ENCODE assay signal across 8 cellular contexts in the genomic region with DNA sequence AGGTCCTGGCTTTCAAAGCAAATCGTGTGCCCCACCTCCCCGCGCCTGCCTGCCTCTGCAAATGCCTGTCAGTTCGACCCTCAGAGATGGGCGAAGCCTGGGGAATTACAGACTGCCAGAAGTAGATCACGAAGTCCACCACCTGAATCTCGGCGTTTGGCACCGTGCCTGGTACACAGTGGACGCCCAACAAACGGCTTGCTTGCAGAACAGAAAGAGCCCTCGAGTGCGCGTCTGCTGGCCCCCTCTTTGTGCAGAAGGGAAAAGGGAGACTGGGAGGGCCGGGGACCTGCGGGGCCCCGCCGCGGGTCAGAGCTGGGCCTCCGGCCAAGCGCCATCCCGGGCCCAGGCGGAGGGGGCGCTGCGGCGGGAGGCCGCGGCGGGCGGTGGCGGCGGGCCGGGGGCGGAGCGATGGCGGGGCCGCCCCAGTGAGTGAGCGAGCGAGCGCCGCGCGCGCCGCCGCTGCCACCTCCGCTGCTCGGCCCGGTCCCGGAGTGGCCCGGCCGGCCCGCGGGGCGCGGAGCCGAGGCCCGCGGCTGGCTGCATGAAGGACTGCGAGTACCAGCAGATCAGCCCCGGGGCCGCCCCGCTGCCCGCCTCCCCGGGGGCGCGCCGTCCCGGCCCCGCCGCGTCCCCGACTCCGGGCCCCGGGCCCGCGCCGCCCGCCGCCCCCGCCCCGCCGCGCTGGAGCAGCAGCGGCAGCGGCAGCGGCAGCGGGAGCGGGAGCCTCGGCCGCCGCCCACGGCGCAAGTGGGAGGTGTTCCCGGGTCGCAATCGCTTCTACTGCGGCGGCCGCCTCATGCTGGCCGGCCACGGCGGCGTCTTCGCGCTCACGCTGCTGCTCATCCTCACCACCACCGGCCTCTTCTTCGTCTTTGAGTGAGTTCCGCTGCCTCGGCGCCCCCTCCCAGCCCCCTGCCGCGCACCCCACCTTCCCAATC. TPM values are rescaled to one million over a fixed set of nuclear protein-coding genes. Genes with fewer than 3 reads are reported as not detected.
DNase-seq lines count a peak whose midpoint lies in the region; ATAC-seq and TF ChIP-seq lines count a peak whose summit lies in the region.

A gene with protein sequence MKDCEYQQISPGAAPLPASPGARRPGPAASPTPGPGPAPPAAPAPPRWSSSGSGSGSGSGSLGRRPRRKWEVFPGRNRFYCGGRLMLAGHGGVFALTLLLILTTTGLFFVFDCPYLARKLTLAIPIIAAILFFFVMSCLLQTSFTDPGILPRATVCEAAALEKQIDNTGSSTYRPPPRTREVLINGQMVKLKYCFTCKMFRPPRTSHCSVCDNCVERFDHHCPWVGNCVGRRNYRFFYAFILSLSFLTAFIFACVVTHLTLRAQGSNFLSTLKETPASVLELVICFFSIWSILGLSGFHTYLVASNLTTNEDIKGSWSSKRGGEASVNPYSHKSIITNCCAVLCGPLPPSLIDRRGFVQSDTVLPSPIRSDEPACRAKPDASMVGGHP (plus strand): TSS at position 428 of the 941 bp plus-strand sequence. CDS start 117 bp downstream, at position 545.

- H3K36me3 ChIP-seq in Peyer's patch (no peaks in the 10 kb centered on the region), subcutaneous abdominal adipose tissue (ENCODE audit: control insufficient read depth in 5 of 5, insufficient read depth in 5 of 5, low read length in 5 of 5) (peaks cover 0 to 7% (median 0%) of the 10 kb centered on the region in 5 donors)

- H3K4me1 Mint-ChIP-seq in nephron: peaks cover 24% of the 10 kb centered on the region

- H3K27me3 ChIP-seq in Peyer's patch (no peaks in the 10 kb centered on the region), subcutaneous abdominal adipose tissue (ENCODE audit: control insufficient read depth in 5 of 5, insufficient read depth in 4 of 5, low read length in 5 of 5) (no peaks in the 10 kb centered on the region)

- TF ChIP-seq CTCF in Peyer's patch (IDR thresholded peaks at IDR 0.05) (peak; percentile 35 to 92 (median 62)), nephron (IDR thresholded peaks at IDR 0.05; ENCODE audit: unreplicated experiment in 3 of 3) (peak; percentile 21 to 33 (median 32))

- peaks cover 5% of the 10 kb centered on the region for H3K27me3 Mint-ChIP-seq in nephron (ENCODE audit: low read depth)

- no peaks in the 10 kb centered on the region for H3K9me3 Mint-ChIP-seq in nephron

- H3K9me3 ChIP-seq in Peyer's patch: no peaks in the 10 kb centered on the region
- H3K9me3 ChIP-seq in subcutaneous abdominal adipose tissue (ENCODE audit: control insufficient read depth in 5 of 5, low read length in 5 of 5): no peaks in the 10 kb centered on the region

- H3K9ac ChIP-seq in subcutaneous abdominal adipose tissue (ENCODE audit: low read length in 5 of 5): peak within 1 kb of the TSS; percentile 63 to 95 (median 81)

- peak within 1 kb of the TSS; percentile 95 to 99 (median 97) for H3K4me3 Mint-ChIP-seq in nephron

- H3K27ac Mint-ChIP-seq in nephron: peak within 1 kb of the TSS; percentile 92 to 98 (median 97)

- peak; percentile 86 for DNase-seq in CD1c-positive myeloid dendritic cell (ENCODE audit: extremely low spot score)
- DNase-seq in Peyer's patch: peak; percentile 67 to 85 (median 80)
- DNase-seq in activated T-helper 9 cell treated with anti-CD3 and anti-CD28 coated beads, Interleukin-2, amount 50 U/mL, for 16 hours (ENCODE audit: low read depth): peak; percentile 63
- peak; percentile 8 for DNase-seq in fibroblast of the conjunctiva (ENCODE audit: low read depth)

- ATAC-seq in GM19324 (IDR thresholded peaks at IDR 0.05; ENCODE audit: low FRiP score, unreplicated experiment): peak; percentile 85
- ATAC-seq in HG03571 (IDR thresholded peaks at IDR 0.05; ENCODE audit: unreplicated experiment): peak; percentile 52

- H3K36me3 Mint-ChIP-seq in nephron (ENCODE audit: low read depth): peaks cover 6% of the 10 kb centered on the region

- peaks cover 3 to 39% (median 15%) of the 10 kb centered on the region in 4 donors for H3K4me1 ChIP-seq in Peyer's patch
- H3K4me1 ChIP-seq in subcutaneous abdominal adipose tissue (ENCODE audit: control insufficient read depth in 5 of 5, insufficient read depth in 5 of 5, low read length in 5 of 5): peaks cover 11 to 48% (median 43%) of the 10 kb centered on the region in 5 donors

- H3K27ac ChIP-seq in Peyer's patch: peak within 1 kb of the TSS; percentile 73 to 87 (median 83)
- peak within 1 kb of the TSS; percentile 57 for H3K27ac ChIP-seq in subcutaneous abdominal adipose tissue (ENCODE audit: low read depth, low read length)

- H3K4me3 ChIP-seq in Peyer's patch (peak within 1 kb of the TSS; percentile 68 to 93 (median 84)), subcutaneous abdominal adipose tissue (ENCODE audit: low read depth in 1 of 5, low read length in 5 of 5) (peak within 1 kb of the TSS; percentile 80 to 93 (median 84))

- TF ChIP-seq POLR2A in Peyer's patch (IDR thresholded peaks at IDR 0.05): peak in 1 of 2 donors; percentile 51

RNA-seq across cellular contexts. Expression of the gene that starts here (rescaled TPM):
- total RNA-seq in Peyer's patch: 10 to 100 TPM; 12.4 to 40.3 (median 29.0) TPM

Comparison
In these comparisons a context has a peak if more than half of its experiments do, and no peak if none do; other contexts are left out.
1. Peak in every context shown above with its lines: DNase-seq, ATAC-seq, H3K4me3 ChIP-seq and H3K27ac ChIP-seq.
2. DNase-seq: peak in every context shown above with its lines; median percentile 86 in CD1c-positive myeloid dendritic cell; 80 in Peyer's patch; 63 in activated T-helper 9 cell treated with anti-CD3 and anti-CD28 coated beads, Interleukin-2, amount 50 U/mL, for 16 hours; 8 in fibroblast of the conjunctiva.